Comparison of ENCODE assay signal across 9 cellular contexts in the genomic region with DNA sequence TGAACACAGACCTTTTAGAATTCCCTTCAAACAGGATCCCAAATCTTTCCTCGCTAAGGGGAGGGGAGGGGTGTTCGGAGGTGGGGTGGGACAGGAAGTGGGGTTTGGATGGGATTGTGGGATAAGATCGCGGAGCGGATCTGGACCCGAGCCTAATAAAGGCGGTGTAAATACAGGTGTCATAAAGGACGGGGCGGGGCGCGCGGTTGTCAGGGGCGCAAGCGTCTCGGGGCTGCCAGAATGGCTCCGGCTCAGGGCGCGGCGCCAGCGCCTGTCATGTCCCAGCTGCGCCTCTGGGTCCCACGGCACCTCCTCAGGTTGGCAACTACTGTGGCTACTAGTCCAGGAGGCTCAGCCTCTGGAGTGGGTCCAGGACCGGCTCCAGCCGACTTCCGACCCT. TPM values are rescaled to one million over a fixed set of nuclear protein-coding genes. Genes with fewer than 3 reads are reported as not detected.
A peak's percentile ranks its signal among the peaks of the same experiment; 100 is the strongest.
DNase-seq lines count a peak whose midpoint lies in the region; ATAC-seq and TF ChIP-seq lines count a peak whose summit lies in the region.
"Had no signal": no experiment of that assay in that cellular context is flagged by ENCODE, and none has a peak within 500 bp of the region (broad histone marks: within the 10 kb centered on the region; RNA-seq: fewer than 3 reads in every experiment).

No MANE protein-coding gene starts in this region.

- no peak for TF ChIP-seq POLR2A in ovary (IDR thresholded peaks at IDR 0.05)

- H3K4me3 Mint-ChIP-seq in HFFc6 (peak overlapping the region; percentile 77), glutamatergic neuron (ENCODE audit: unreplicated experiment) (peak overlapping the region; percentile 30)

- TF ChIP-seq CTCF in HFFc6 (IDR thresholded peaks at IDR 0.05) (no peak), WERI-Rb-1 (IDR thresholded peaks at IDR 0.05; ENCODE audit: low read depth, low read length) (no peak), glutamatergic neuron (IDR thresholded peaks at IDR 0.05; ENCODE audit: partially characterized antibody, unreplicated experiment) (no peak), ovary (IDR thresholded peaks at IDR 0.05) (no peak)

- H3K36me3 Mint-ChIP-seq in HFFc6 (ENCODE audit: low read depth): no peaks in the 10 kb centered on the region
- H3K36me3 Mint-ChIP-seq in glutamatergic neuron (ENCODE audit: unreplicated experiment): peaks cover 10% of the 10 kb centered on the region
- H3K36me3 Mint-ChIP-seq: activated naive CD4-positive, alpha-beta T cell treated with anti-CD3 and anti-CD28 coated beads, Interleukin-2, amount 50 U/mL, for 72 hours had no signal

- 0 to 1% (median 1%) methylated on average over 25 of the region's 25 CpGs for WGBS in ovary, 3 donors

- intact Hi-C loops in ovary (cut with DNase I): no loop called here

- H3K9me3 ChIP-seq in WERI-Rb-1 (ENCODE audit: severe bottlenecking) (no peaks in the 10 kb centered on the region), ovary (no peaks in the 10 kb centered on the region)

- H3K36me3 ChIP-seq in WERI-Rb-1 (no peaks in the 10 kb centered on the region), ovary (no peaks in the 10 kb centered on the region)

- H3K27ac Mint-ChIP-seq in HFFc6 (no peak overlapping the region), glutamatergic neuron (ENCODE audit: unreplicated experiment) (no peak overlapping the region)
- H3K27ac Mint-ChIP-seq: activated naive CD4-positive, alpha-beta T cell treated with anti-CD3 and anti-CD28 coated beads, Interleukin-2, amount 50 U/mL, for 72 hours had no signal

- no peaks in the 10 kb centered on the region for H3K4me1 ChIP-seq in ovary (ENCODE audit: insufficient read depth)

- DNase-seq in AG08395 (ENCODE audit: low spot score): peak; percentile 28
- DNase-seq in HFFc6: no peak
- DNase-seq in WERI-Rb-1: peak; percentile 33
- DNase-seq in glutamatergic neuron: peak; percentile 38
- DNase-seq in ovary: peak; percentile 52 to 78 (median 66)
- no peak for DNase-seq in NOMO-1 (lab: John Stamatoyannopoulos, UW; ENCODE audit: unreplicated experiment in 2 of 2)
- no peak for DNase-seq in SIG-M5 treated with dmso at 0.1 percent for 504 hours (lab: John Stamatoyannopoulos, UW; ENCODE audit: unreplicated experiment)

- H3K27ac ChIP-seq in WERI-Rb-1: no peak overlapping the region
- no peak overlapping the region for H3K27ac ChIP-seq in ovary

- no peak for ATAC-seq in GM21360 (IDR thresholded peaks at IDR 0.05; ENCODE audit: unreplicated experiment)

- TF ChIP-seq EP300 in ovary (IDR thresholded peaks at IDR 0.05): no peak

- H3K4me1 Mint-ChIP-seq in HFFc6 (ENCODE audit: low read depth) (peaks cover 8% of the 10 kb centered on the region), glutamatergic neuron (ENCODE audit: low read depth, unreplicated experiment) (no peaks in the 10 kb centered on the region)

- H3K27me3 ChIP-seq in WERI-Rb-1 (ENCODE audit: insufficient read depth, low read depth, severe bottlenecking) (no peaks in the 10 kb centered on the region), ovary (no peaks in the 10 kb centered on the region)

- peak overlapping the region; percentile 47 for H3K4me3 ChIP-seq in WERI-Rb-1 (ENCODE audit: low read depth, low read length)
- H3K4me3 ChIP-seq in ovary: peak overlapping the region; percentile 35

- H3K9me3 Mint-ChIP-seq in HFFc6 (no peaks in the 10 kb centered on the region), glutamatergic neuron (ENCODE audit: unreplicated experiment) (no peaks in the 10 kb centered on the region)
- H3K9me3 Mint-ChIP-seq: activated naive CD4-positive, alpha-beta T cell treated with anti-CD3 and anti-CD28 coated beads, Interleukin-2, amount 50 U/mL, for 72 hours had no signal

- peaks cover 38% of the 10 kb centered on the region for H3K27me3 Mint-ChIP-seq in HFFc6 (ENCODE audit: insufficient read depth)
- peaks cover 11% of the 10 kb centered on the region for H3K27me3 Mint-ChIP-seq in glutamatergic neuron (ENCODE audit: unreplicated experiment)

RNA-seq across cellular contexts. Expression of a gene that starts 59.8 kb away (rescaled TPM):
- not detected for total RNA-seq in HFFc6 (2021; fragmentation: NEBNext Ultra II Directional; extraction: Animal tissue kit (Norgen Biotek cat#: 25700))
- total RNA-seq in glutamatergic neuron (ENCODE audit: unreplicated experiment): not detected
- not detected for total RNA-seq in ovary
- polyA plus RNA-seq in ovary: not detected

Comparison
In these comparisons a context has a peak if more than half of its experiments do, and no peak if none do; other contexts are left out.
1. DNase-seq: peak in AG08395 (single experiment), WERI-Rb-1 (single experiment), glutamatergic neuron (single experiment) and ovary (5 of 5); none in HFFc6 (single experiment), NOMO-1 (0 of 2) and SIG-M5 treated with dmso at 0.1 percent for 504 hours (single experiment).